In the genomic region with DNA sequence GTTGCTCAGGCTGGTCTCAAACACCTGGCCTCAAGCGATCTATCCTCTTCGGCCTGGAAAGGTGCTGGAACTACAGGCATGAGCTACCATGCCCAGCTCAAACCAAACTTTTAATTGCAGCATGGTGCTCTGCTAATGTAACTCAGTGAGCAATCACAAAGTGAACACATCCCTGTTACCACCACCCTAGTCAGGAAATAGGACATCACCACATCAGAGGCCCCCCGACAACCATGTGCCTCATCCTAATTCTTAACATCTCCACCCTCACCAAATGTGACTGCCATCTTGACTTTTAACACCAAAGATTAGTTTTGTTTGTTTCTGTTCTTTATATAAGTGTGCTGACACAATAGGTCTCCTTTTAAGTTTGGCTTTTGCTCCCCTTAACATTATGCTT, we compare ENCODE assay signal across 21 cellular contexts. TPM values are rescaled to one million over a fixed set of nuclear protein-coding genes. Genes with fewer than 3 reads are reported as not detected.
DNase-seq lines count a peak whose midpoint lies in the region; ATAC-seq, FAIRE-seq and TF ChIP-seq lines count a peak whose summit lies in the region.
"Had no signal": no experiment of that assay in that cellular context is flagged by ENCODE, and none has a peak within 500 bp of the region (broad histone marks: within the 10 kb centered on the region; RNA-seq: fewer than 3 reads in every experiment).

No MANE protein-coding gene starts in this region.

- intact Hi-C loops in OCI-LY7 (cut with micrococcal nuclease; ENCODE audit: unreplicated experiment) = no loop called here

- no peaks in the 10 kb centered on the region for H3K27me3 ChIP-seq in CD8-positive, alpha-beta memory T cell (ENCODE audit: insufficient read depth, low read length, poor library complexity, severe bottlenecking)
- H3K27me3 ChIP-seq: MG63 had no signal

- peaks cover 26% of the 10 kb centered on the region for H3K4me1 ChIP-seq in CD8-positive, alpha-beta memory T cell (ENCODE audit: insufficient read depth, low read length)
- peaks cover 29% of the 10 kb centered on the region for H3K4me1 ChIP-seq in OCI-LY7 (ENCODE audit: insufficient read depth, low read length, poor library complexity, severe bottlenecking)
- H3K4me1 ChIP-seq: A549 had no signal

- BruUV-seq in OCI-LY7 (replicated peaks; lab: Mats Ljungman, UMichigan) = no TSS peak

- no peaks in the 10 kb centered on the region for H3K9me3 ChIP-seq in CD8-positive, alpha-beta memory T cell (ENCODE audit: low read length)
- no peaks in the 10 kb centered on the region for H3K9me3 ChIP-seq in OCI-LY7 (ENCODE audit: low read length)
- H3K9me3 ChIP-seq: A549, MG63 had no signal

- CTCF ChIA-PET in activated naive CD4-positive, alpha-beta T cell treated with anti-CD3 and anti-CD28 coated beads, Interleukin-2, amount 10 ng/mL, durations not matched to agents 7 days and 5 days (lab: Charles Lee) = no interaction called here
- CTCF ChIA-PET in CD8-positive, alpha-beta memory T cell (lab: Charles Lee) = no interaction called here
- CTCF ChIA-PET in OCI-LY7 (lab: Charles Lee; ENCODE audit: unreplicated experiment) = no interaction called here

- H2AFZ ChIP-seq in OCI-LY7 (ENCODE audit: low read length) = no peak overlapping the region

- peaks cover 35% of the 10 kb centered on the region for H3K4me1 Mint-ChIP-seq in activated naive CD4-positive, alpha-beta T cell treated with anti-CD3 and anti-CD28 coated beads, Interleukin-2, amount 10 ng/mL, durations not matched to agents 7 days and 5 days
- peaks cover 20 to 34% (median 30%) of the 10 kb centered on the region in 3 donors for H3K4me1 Mint-ChIP-seq in CD8-positive, alpha-beta memory T cell
- H3K4me1 Mint-ChIP-seq in naive thymus-derived CD8-positive, alpha-beta T cell = peaks cover 12 to 37% (median 30%) of the 10 kb centered on the region in 4 donors
- H3K4me1 Mint-ChIP-seq: H9 had no signal

- H3K9me3 Mint-ChIP-seq in activated naive CD4-positive, alpha-beta T cell treated with anti-CD3 and anti-CD28 coated beads, Interleukin-2, amount 10 ng/mL, durations not matched to agents 7 days and 5 days = peaks cover 7% of the 10 kb centered on the region
- H3K9me3 Mint-ChIP-seq in activated naive CD4-positive, alpha-beta T cell treated with anti-CD3 and anti-CD28 coated beads, Interleukin-2, amount 50 U/mL, for 72 hours = peaks cover 0 to 9% of the 10 kb centered on the region in 2 donors
- H3K9me3 Mint-ChIP-seq in CD8-positive, alpha-beta memory T cell = no peaks in the 10 kb centered on the region
- peaks cover 0 to 4% (median 0%) of the 10 kb centered on the region in 9 donors for H3K9me3 Mint-ChIP-seq in naive thymus-derived CD8-positive, alpha-beta T cell

- POLR2A ChIA-PET in CD8-positive, alpha-beta memory T cell (lab: Charles Lee) = no interaction called here
- POLR2A ChIA-PET in OCI-LY7 (lab: Charles Lee) = interaction anchor here (0.8 to 1.5 kb wide), 3 partner anchors 10 to 23 kb away, joined by 3 to 9 read pairs (median 3); a partner anchor contains a TSS
- POLR2A ChIA-PET in naive thymus-derived CD8-positive, alpha-beta T cell (lab: Charles Lee) = no interaction called here

- no peak overlapping the region for H3K27ac ChIP-seq in CD8-positive, alpha-beta memory T cell (ENCODE audit: low read depth, low read length)
- H3K27ac ChIP-seq in OCI-LY7 (ENCODE audit: low read depth, low read length, poor library complexity, severe bottlenecking) = peak overlapping the region; percentile 82
- H3K27ac ChIP-seq: A549 had no signal

- no peaks in the 10 kb centered on the region for H3K36me3 ChIP-seq in CD8-positive, alpha-beta memory T cell (ENCODE audit: insufficient read depth, low read length)
- H3K36me3 ChIP-seq in OCI-LY7 (ENCODE audit: insufficient read depth, low read length) = no peaks in the 10 kb centered on the region
- H3K36me3 ChIP-seq: MG63 had no signal

- H3K4me3 ChIP-seq in CD8-positive, alpha-beta memory T cell (ENCODE audit: low read length) = no peak overlapping the region
- H3K4me3 ChIP-seq in OCI-LY7 (ENCODE audit: low read depth, low read length, poor library complexity, severe bottlenecking) = no peak overlapping the region
- H3K4me3 ChIP-seq: A549, MG63 had no signal

- H3K79me2 ChIP-seq in OCI-LY7 (ENCODE audit: insufficient read depth, low read depth, low read length) = no peaks in the 10 kb centered on the region

- no peaks in the 10 kb centered on the region for H3K27me3 Mint-ChIP-seq in activated naive CD4-positive, alpha-beta T cell treated with anti-CD3 and anti-CD28 coated beads, Interleukin-2, amount 10 ng/mL, durations not matched to agents 7 days and 5 days
- no peaks in the 10 kb centered on the region for H3K27me3 Mint-ChIP-seq in CD8-positive, alpha-beta memory T cell
- no peaks in the 10 kb centered on the region for H3K27me3 Mint-ChIP-seq in naive thymus-derived CD8-positive, alpha-beta T cell

- no peaks in the 10 kb centered on the region for H3K9me2 ChIP-seq in OCI-LY7 (ENCODE audit: insufficient read depth, low read length)

- H3K4me3 Mint-ChIP-seq in activated naive CD4-positive, alpha-beta T cell treated with anti-CD3 and anti-CD28 coated beads, Interleukin-2, amount 10 ng/mL, durations not matched to agents 7 days and 5 days = no peak overlapping the region
- H3K4me3 Mint-ChIP-seq in CD8-positive, alpha-beta memory T cell = peak overlapping the region in 4 of 7 donors; percentile 3 to 56 (median 38)
- peak overlapping the region in 5 of 10 donors; percentile 8 to 64 (median 20) for H3K4me3 Mint-ChIP-seq in naive thymus-derived CD8-positive, alpha-beta T cell
- H3K4me3 Mint-ChIP-seq: H9 had no signal

- H3K27ac Mint-ChIP-seq in activated naive CD4-positive, alpha-beta T cell treated with anti-CD3 and anti-CD28 coated beads, Interleukin-2, amount 10 ng/mL, durations not matched to agents 7 days and 5 days = no peak overlapping the region
- no peak overlapping the region for H3K27ac Mint-ChIP-seq in activated naive CD4-positive, alpha-beta T cell treated with anti-CD3 and anti-CD28 coated beads, Interleukin-2, amount 50 U/mL, for 72 hours
- peak overlapping the region in 3 of 8 donors; percentile 40 to 61 (median 56) for H3K27ac Mint-ChIP-seq in CD8-positive, alpha-beta memory T cell
- peak overlapping the region in 6 of 10 donors; percentile 4 to 78 (median 48) for H3K27ac Mint-ChIP-seq in naive thymus-derived CD8-positive, alpha-beta T cell
- H3K27ac Mint-ChIP-seq: H9 had no signal

- TF ChIP-seq CTCF in OCI-LY7 (conservative IDR thresholded peaks at IDR 0.05; ENCODE audit: low read length) = no peak

- no peak for ATAC-seq in activated naive CD4-positive, alpha-beta T cell treated with anti-CD3 and anti-CD28 coated beads, Interleukin-2, amount 50 U/mL, for 72 hours
- ATAC-seq in naive thymus-derived CD8-positive, alpha-beta T cell = peak in 1 of 2 donors; percentile 51
- ATAC-seq: A549 had no signal

- peak; percentile 50 for DNase-seq in activated naive CD4-positive, alpha-beta T cell treated with anti-CD3 and anti-CD28 coated beads, Interleukin-2, amount 10 ng/mL, durations not matched to agents 7 days and 5 days
- no peak for DNase-seq in activated naive CD4-positive, alpha-beta T cell treated with anti-CD3 and anti-CD28 coated beads, Interleukin-2, amount 50 U/mL, for 72 hours (ENCODE audit: low spot score in 2 of 2)
- DNase-seq in CD8-positive, alpha-beta memory T cell = no peak
- no peak for DNase-seq in OCI-LY7 (ENCODE audit: low spot score)
- DNase-seq in naive thymus-derived CD8-positive, alpha-beta T cell = peak in 1 of 10 donors; percentile 23
- no peak for DNase-seq in NCI-H2171 treated with DMSO at 0.1 percent for 48 hours (lab: John Stamatoyannopoulos, UW)
- DNase-seq in urothelium cell line (ENCODE audit: low spot score) = no peak
- DNase-seq: DMS79, H9, Karpas-422, MG63, NCI-H1048, NCI-H1436, NCI-H1930, NCI-H345, NCI-H524 treated with DMSO at 0.1 percent for 48 hours had no signal

- FAIRE-seq in urothelium cell line (lab: Jason Lieb, UNC) = no peak
- FAIRE-seq: A549, D721Med had no signal

- H3K4me2 ChIP-seq in OCI-LY7 (ENCODE audit: low read length) = peak overlapping the region; percentile 22; the same call in 1 of the 2 replicates
- H3K4me2 ChIP-seq: A549 had no signal

- no peaks in the 10 kb centered on the region for H4K20me1 ChIP-seq in OCI-LY7 (ENCODE audit: insufficient read depth, low read length)

- peaks cover 15% of the 10 kb centered on the region for H3K36me3 Mint-ChIP-seq in activated naive CD4-positive, alpha-beta T cell treated with anti-CD3 and anti-CD28 coated beads, Interleukin-2, amount 10 ng/mL, durations not matched to agents 7 days and 5 days
- H3K36me3 Mint-ChIP-seq in activated naive CD4-positive, alpha-beta T cell treated with anti-CD3 and anti-CD28 coated beads, Interleukin-2, amount 50 U/mL, for 72 hours = peaks cover 0 to 4% of the 10 kb centered on the region in 2 donors
- peaks cover 0 to 11% (median 7%) of the 10 kb centered on the region in 3 donors for H3K36me3 Mint-ChIP-seq in CD8-positive, alpha-beta memory T cell
- H3K36me3 Mint-ChIP-seq in naive thymus-derived CD8-positive, alpha-beta T cell = peaks cover 0 to 9% (median 4%) of the 10 kb centered on the region in 3 donors

RNA-seq across cellular contexts. Expression of a gene that starts 22.8 kb away (rescaled TPM):
- total RNA-seq in activated naive CD4-positive, alpha-beta T cell treated with anti-CD3 and anti-CD28 coated beads, Interleukin-2, amount 50 U/mL, for 72 hours = 10 to 100 TPM; 50.6 to 72.3 TPM
- total RNA-seq in CD8-positive, alpha-beta memory T cell = 10 to 100 TPM; 58.1 to 59.6 TPM
- polyA plus RNA-seq in CD8-positive, alpha-beta memory T cell = 67.7 TPM
- 51.4 and 54.0 TPM in 2 replicates for total RNA-seq in OCI-LY7 (2014; rRNA removed; shearing (Covaris generic))
- 101 and 103 TPM in 2 replicates for total RNA-seq in OCI-LY7 (2022)
- total RNA-seq in naive thymus-derived CD8-positive, alpha-beta T cell = 100 to 1,000 TPM; 140 to 145 TPM
- 10 to 100 TPM; 70.3 to 90.8 (median 89.5) TPM for polyA plus RNA-seq in naive thymus-derived CD8-positive, alpha-beta T cell

RNA-seq across cellular contexts. Expression of a gene that starts 35.6 kb away (rescaled TPM):
- total RNA-seq in activated naive CD4-positive, alpha-beta T cell treated with anti-CD3 and anti-CD28 coated beads, Interleukin-2, amount 50 U/mL, for 72 hours = 10 to 100 TPM; 70.1 to 70.6 TPM
- 10 to 100 TPM; 68.8 to 72.3 TPM for total RNA-seq in CD8-positive, alpha-beta memory T cell
- 21.1 TPM for polyA plus RNA-seq in CD8-positive, alpha-beta memory T cell
- total RNA-seq in OCI-LY7 (2014; rRNA removed; shearing (Covaris generic)) = 50.8 and 56.1 TPM in 2 replicates
- 57.5 and 66.4 TPM in 2 replicates for total RNA-seq in OCI-LY7 (2022)
- total RNA-seq in naive thymus-derived CD8-positive, alpha-beta T cell = 100 to 1,000 TPM; 142 to 150 TPM
- polyA plus RNA-seq in naive thymus-derived CD8-positive, alpha-beta T cell = 10 to 100 TPM in 2 of 3 donors, 1 to 10 TPM in 1; 9.1 to 16.9 (median 10.6) TPM

RNA-seq across cellular contexts. Expression of a gene that starts 35.9 kb away (rescaled TPM):
- 10 to 100 TPM in 1 of 2 donors, 1 to 10 TPM in 1; 6.5 to 20.1 TPM for total RNA-seq in activated naive CD4-positive, alpha-beta T cell treated with anti-CD3 and anti-CD28 coated beads, Interleukin-2, amount 50 U/mL, for 72 hours
- total RNA-seq in CD8-positive, alpha-beta memory T cell = 1 to 10 TPM; 7.4 to 7.7 TPM
- not detected for polyA plus RNA-seq in CD8-positive, alpha-beta memory T cell
- total RNA-seq in OCI-LY7 (2014; rRNA removed; shearing (Covaris generic)) = 1.2 and 2.0 TPM in 2 replicates
- 6.7 and 7.9 TPM in 2 replicates for total RNA-seq in OCI-LY7 (2022)
- 1 to 10 TPM; 3.9 to 4.8 TPM for total RNA-seq in naive thymus-derived CD8-positive, alpha-beta T cell
- polyA plus RNA-seq in naive thymus-derived CD8-positive, alpha-beta T cell = under 1 TPM in 1 of 3 donors, not detected in 2; 0.23 TPM

RNA-seq across cellular contexts. Expression of a gene that starts 42.7 kb away (rescaled TPM):
- total RNA-seq in activated naive CD4-positive, alpha-beta T cell treated with anti-CD3 and anti-CD28 coated beads, Interleukin-2, amount 50 U/mL, for 72 hours = not detected
- not detected for total RNA-seq in CD8-positive, alpha-beta memory T cell
- not detected for polyA plus RNA-seq in CD8-positive, alpha-beta memory T cell
- total RNA-seq in OCI-LY7 (2014; rRNA removed; shearing (Covaris generic)) = not detected in 2 replicates
- not detected in 2 replicates for total RNA-seq in OCI-LY7 (2022)
- not detected for total RNA-seq in naive thymus-derived CD8-positive, alpha-beta T cell
- not detected for polyA plus RNA-seq in naive thymus-derived CD8-positive, alpha-beta T cell
- total RNA-seq: G401, H9, HT-29 had no signal
- polyA plus RNA-seq: A549, BJ had no signal

Comparison
In these comparisons a context has a peak if more than half of its experiments do, and no peak if none do; other contexts are left out.
1. H3K27ac Mint-ChIP-seq: peak in naive thymus-derived CD8-positive, alpha-beta T cell (6 of 10); none in activated naive CD4-positive, alpha-beta T cell treated with anti-CD3 and anti-CD28 coated beads, Interleukin-2, amount 10 ng/mL, durations not matched to agents 7 days and 5 days (single experiment) and activated naive CD4-positive, alpha-beta T cell treated with anti-CD3 and anti-CD28 coated beads, Interleukin-2, amount 50 U/mL, for 72 hours (0 of 2).